21 cellular contexts compared by ENCODE assay signal in genomic region chr10:81348003-81348402, GRCh38.
"Had no signal": no experiment of that assay in that cellular context is flagged by ENCODE, and none has a peak within 500 bp of the region (broad histone marks: within the 10 kb centered on the region; RNA-seq: fewer than 3 reads in every experiment).

No MANE protein-coding gene starts in this region.

- DNase-seq: activated CD4-positive, alpha-beta T cell treated with anti-CD3 and anti-CD28 coated beads, Interleukin-2, amount 10 ng/mL, durations not matched to agents 24 days and 14 days; activated CD8-positive, alpha-beta memory T cell treated with anti-CD3 and anti-CD28 coated beads, Interleukin-2, amount 10 ng/mL, durations not matched to agents 7 days and 5 days; activated CD8-positive, alpha-beta T cell treated with anti-CD3 and anti-CD28 coated beads for 36 hours; activated effector memory CD4-positive, alpha-beta T cell treated with anti-CD3 and anti-CD28 coated beads, Interleukin-2, amount 50 U/mL, for 16 hours; activated naive CD4-positive, alpha-beta T cell treated with anti-CD3 and anti-CD28 coated beads, Interleukin-2, amount 50 U/mL, for 16 hours; activated naive CD8-positive, alpha-beta T cell treated with anti-CD3 and anti-CD28 coated beads, Interleukin-2, amount 50 U/mL, for 24 hours; activated T-cell treated with anti-CD3 and anti-CD28 coated beads for 4 hours; cerebellar nuclear complex; erythroblast; foreskin keratinocyte; immature natural killer cell; naive B cell; posterior cingulate gyrus; small intestine; stimulated activated CD4-positive, alpha-beta T cell treated with anti-CD3 and anti-CD28 coated beads, Interleukin-2, amount 100 ng/mL, for 24 hours; stimulated activated naive CD8-positive, alpha-beta T cell treated with anti-CD3 and anti-CD28 coated beads, Interleukin-15, amount 100 ng/mL, for 72 hours; T-helper 2 cell; tibial artery had no signal

- H3K36me3 ChIP-seq: tibial artery had no signal

- H3K4me1 ChIP-seq: foreskin keratinocyte, tibial artery had no signal

- H3K27me3 ChIP-seq: foreskin keratinocyte, tibial artery had no signal

- H3K27ac ChIP-seq: foreskin keratinocyte, tibial artery had no signal

- H3K9me3 ChIP-seq: tibial artery had no signal

- ATAC-seq: activated CD4-positive, CD25-positive, alpha-beta regulatory T cell treated with anti-CD3 and anti-CD28 coated beads, Interleukin-2, amount 50 U/mL, for 24 hours; activated CD8-positive, alpha-beta memory T cell treated with anti-CD3 and anti-CD28 coated beads, Interleukin-2, amount 10 ng/mL, durations not matched to agents 7 days and 5 days; activated CD8-positive, alpha-beta T cell treated with anti-CD3 and anti-CD28 coated beads for 36 hours; activated naive CD8-positive, alpha-beta T cell treated with anti-CD3 and anti-CD28 coated beads, Interleukin-2, amount 50 U/mL, for 24 hours; foreskin keratinocyte; sciatic nerve; stimulated activated effector memory CD8-positive, alpha-beta T cell treated with anti-CD3 and anti-CD28 coated beads, Interleukin-12 subunit alpha, Interleukin-12 subunit beta, amount 100 ng/mL, for 72 hours; stimulated activated naive CD8-positive, alpha-beta T cell treated with anti-CD3 and anti-CD28 coated beads, Interleukin-15, amount 100 ng/mL, for 72 hours had no signal

- FAIRE-seq: small intestine had no signal

- H3K4me3 ChIP-seq: tibial artery had no signal
